ENCODE assay signal across 11 cellular contexts in the genomic region with DNA sequence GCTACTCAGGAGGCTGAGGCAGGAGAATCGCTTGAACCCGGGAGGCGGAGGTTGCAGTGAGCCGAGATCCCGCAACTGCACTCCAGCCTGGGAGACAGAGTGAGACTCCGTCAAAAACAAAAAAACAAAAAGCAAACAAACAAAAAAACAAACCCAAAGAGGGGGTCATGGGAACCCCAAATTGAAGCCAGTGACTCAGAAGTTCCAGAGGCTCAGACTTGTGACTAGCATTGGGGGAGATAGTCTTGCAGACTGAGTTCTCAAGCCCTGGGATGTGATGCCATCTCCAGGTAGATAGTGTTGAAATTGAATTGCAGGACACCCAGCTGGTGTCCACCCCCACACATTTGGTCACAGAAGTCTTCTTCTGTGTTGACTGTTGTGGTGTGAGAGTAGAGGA. TPM values are rescaled to one million over a fixed set of nuclear protein-coding genes. Genes with fewer than 3 reads are reported as not detected.
A peak's percentile ranks its signal among the peaks of the same experiment; 100 is the strongest.
DNase-seq lines count a peak whose midpoint lies in the region; ATAC-seq, FAIRE-seq and TF ChIP-seq lines count a peak whose summit lies in the region.
"Had no signal": no experiment of that assay in that cellular context is flagged by ENCODE, and none has a peak within 500 bp of the region (broad histone marks: within the 10 kb centered on the region; RNA-seq: fewer than 3 reads in every experiment).

No MANE protein-coding gene starts in this region.

- no peaks in the 10 kb centered on the region for H3K27me3 ChIP-seq in CD4-positive, CD25-positive, alpha-beta regulatory T cell (ENCODE audit: control insufficient read depth, insufficient read depth, low read length)
- H3K27me3 ChIP-seq in K562 (ENCODE audit: control insufficient read depth in 2 of 2, insufficient read depth in 2 of 2, low read length in 2 of 2): no peaks in the 10 kb centered on the region
- H3K27me3 ChIP-seq in lower lobe of right lung (ENCODE audit: low read depth): no peaks in the 10 kb centered on the region
- H3K27me3 ChIP-seq: neutrophil had no signal

- H3K79me2 ChIP-seq in K562 (ENCODE audit: control insufficient read depth, insufficient read depth, low read length): no peaks in the 10 kb centered on the region

- CTCF ChIA-PET in K562 (lab: Yijun Ruan, JAX; ENCODE audit: low intra/inter-chr PET ratio): interaction anchor here (0.6 kb wide), 1 partner anchor 32 kb away, joined by 3 read pairs; no protein-coding TSS in a partner anchor

- H3K27ac Mint-ChIP-seq in CD4-positive, CD25-positive, alpha-beta regulatory T cell: peak overlapping the region in 2 of 3 donors; percentile 3 to 72
- no peak overlapping the region for H3K27ac Mint-ChIP-seq in progenitor cell of endocrine pancreas

- H4K20me1 ChIP-seq in K562 (replicated peaks; ENCODE audit: control insufficient read depth, insufficient read depth, low read length): no peaks in the 10 kb centered on the region

- H3K9ac ChIP-seq in K562 (ENCODE audit: insufficient read depth in 1 of 2, low read depth in 2 of 2, low read length in 2 of 2): no peak overlapping the region

- TF ChIP-seq CTCF in K562 (IDR thresholded peaks at IDR 0.05 in 2 of 3, conservative IDR thresholded peaks at IDR 0.05 in 1 of 3; ENCODE audit: insufficient read depth in 2 of 3, low read depth in 1 of 3, low read length in 3 of 3) (peak in 1 of 3 experiments; percentile 49; a peak in 2 of 6 replicates), lower lobe of right lung (IDR thresholded peaks at IDR 0.05) (no peak), progenitor cell of endocrine pancreas (IDR thresholded peaks at IDR 0.05; ENCODE audit: unreplicated experiment) (no peak)

- H3K4me2 ChIP-seq in K562 (ENCODE audit: insufficient read depth, low read length): no peak overlapping the region

- H3K27me3 Mint-ChIP-seq in CD4-positive, CD25-positive, alpha-beta regulatory T cell: peaks cover 10% of the 10 kb centered on the region
- no peaks in the 10 kb centered on the region for H3K27me3 Mint-ChIP-seq in progenitor cell of endocrine pancreas

- no TSS peak for BruUV-seq in K562 (replicated peaks; lab: Mats Ljungman, UMichigan)

- 68% methylated on average over 6 of the region's 6 CpGs for WGBS in K562 (ENCODE audit: insufficient coverage, low coverage, missing lambda C conversion rate)

- no peak overlapping the region for H2AFZ ChIP-seq in K562 (ENCODE audit: low read depth, low read length)

- POLR2A ChIA-PET in K562 (lab: Yijun Ruan, JAX): interaction anchor here (0.6 kb wide), 1 partner anchor 43 kb away, joined by 3 read pairs; no protein-coding TSS in a partner anchor

- H3K4me3 ChIP-seq in CD4-positive, CD25-positive, alpha-beta regulatory T cell (ENCODE audit: low read depth, low read length): no peak overlapping the region
- H3K4me3 ChIP-seq in K562: no peak overlapping the region
- no peak overlapping the region for H3K4me3 ChIP-seq in lower lobe of right lung

- peaks cover 14 to 33% (median 16%) of the 10 kb centered on the region in 4 donors for H3K4me1 Mint-ChIP-seq in CD4-positive, CD25-positive, alpha-beta regulatory T cell
- no peaks in the 10 kb centered on the region for H3K4me1 Mint-ChIP-seq in progenitor cell of endocrine pancreas (ENCODE audit: low read depth)

- intact Hi-C loops in K562 (cut with micrococcal nuclease): loop anchor here (10.0 kb wide), 1 partner anchor 49 kb away; no protein-coding TSS in a partner anchor
- intact Hi-C loops in lower lobe of right lung (cut with DNase I): no loop called here

- DNase-seq in CD4-positive, CD25-positive, alpha-beta regulatory T cell: no peak
- DNase-seq in M059J (ENCODE audit: low read depth) (peak; percentile 91), K562 (ENCODE audit: extremely low read depth in 1 of 4, low spot score in 3 of 4) (peak in 1 of 4 experiments; percentile 47), lower lobe of right lung (no peak), SIG-M5 treated with dmso at 0.1 percent for 504 hours (lab: John Stamatoyannopoulos, UW; ENCODE audit: unreplicated experiment) (no peak), progenitor cell of endocrine pancreas (ENCODE audit: low spot score, unreplicated experiment) (no peak)
- DNase-seq: NCI-H187 treated with DMSO at 0.1 percent for 48 hours had no signal

- no peak overlapping the region for H3K27ac ChIP-seq in CD4-positive, CD25-positive, alpha-beta regulatory T cell (ENCODE audit: insufficient read depth, low read length, poor library complexity, severe bottlenecking)
- H3K27ac ChIP-seq in K562 (ENCODE audit: extremely low read depth, low read depth, low read length) (no peak overlapping the region), lower lobe of right lung (peak overlapping the region; percentile 43)
- H3K27ac ChIP-seq: neutrophil had no signal

- no peaks in the 10 kb centered on the region for H3K36me3 ChIP-seq in CD4-positive, CD25-positive, alpha-beta regulatory T cell (ENCODE audit: control insufficient read depth, insufficient read depth, low read length)
- no peaks in the 10 kb centered on the region for H3K36me3 ChIP-seq in K562 (ENCODE audit: control insufficient read depth, insufficient read depth, low read length)
- no peaks in the 10 kb centered on the region for H3K36me3 ChIP-seq in lower lobe of right lung
- H3K36me3 ChIP-seq: neutrophil had no signal

- no peaks in the 10 kb centered on the region for H3K9me1 ChIP-seq in K562 (ENCODE audit: control insufficient read depth, insufficient read depth, low read length)

- no peak for ATAC-seq in CD4-positive, CD25-positive, alpha-beta regulatory T cell (ENCODE audit: low read depth in 2 of 2)
- peak; percentile 50 for ATAC-seq in K562
- ATAC-seq in lower lobe of right lung: peak in 1 of 2 donors; percentile 9
- no peak for ATAC-seq in HG03439 (IDR thresholded peaks at IDR 0.05; ENCODE audit: unreplicated experiment)
- no peak for ATAC-seq in HG03135 (IDR thresholded peaks at IDR 0.05; ENCODE audit: unreplicated experiment)

- TF ChIP-seq RAD21 in K562 (CRISPR knock-in tag; conservative IDR thresholded peaks at IDR 0.05 in 1 of 2, IDR thresholded peaks at IDR 0.05 in 1 of 2): peak in 1 of 2 experiments; percentile 45; a peak in 1 of 4 replicates

- peaks cover 0 to 2% (median 0%) of the 10 kb centered on the region in 7 donors for H3K9me3 Mint-ChIP-seq in CD4-positive, CD25-positive, alpha-beta regulatory T cell
- H3K9me3 Mint-ChIP-seq in progenitor cell of endocrine pancreas (ENCODE audit: low read depth): no peaks in the 10 kb centered on the region

- TF ChIP-seq POLR2A in K562 (conservative IDR thresholded peaks at IDR 0.05): no peak

- no peaks in the 10 kb centered on the region for H3K36me3 Mint-ChIP-seq in CD4-positive, CD25-positive, alpha-beta regulatory T cell
- H3K36me3 Mint-ChIP-seq in progenitor cell of endocrine pancreas (ENCODE audit: insufficient read depth): peaks cover 1% of the 10 kb centered on the region

- TF ChIP-seq EP300 in K562 (IDR thresholded peaks at IDR 0.05; ENCODE audit: low read length): no peak

- no peak for FAIRE-seq in K562 (lab: Jason Lieb, UNC)

- peaks cover 15% of the 10 kb centered on the region for H3K4me1 ChIP-seq in CD4-positive, CD25-positive, alpha-beta regulatory T cell (ENCODE audit: control insufficient read depth, insufficient read depth, low read length, poor library complexity, severe bottlenecking)
- H3K4me1 ChIP-seq in K562 (replicated peaks in 1 of 2; ENCODE audit: control insufficient read depth in 2 of 2, insufficient read depth in 2 of 2, low read length in 2 of 2) (peaks cover 9 to 16% of the 10 kb centered on the region in 2 experiments), lower lobe of right lung (peaks cover 14% of the 10 kb centered on the region)

- H3K9me3 ChIP-seq in CD4-positive, CD25-positive, alpha-beta regulatory T cell (ENCODE audit: control insufficient read depth in 2 of 2, low read length in 2 of 2): no peaks in the 10 kb centered on the region
- H3K9me3 ChIP-seq in K562 (replicated peaks; ENCODE audit: control insufficient read depth, insufficient read depth, low read depth, low read length) (peaks cover 6% of the 10 kb centered on the region), lower lobe of right lung (no peaks in the 10 kb centered on the region)
- H3K9me3 ChIP-seq: neutrophil had no signal

- H3K4me3 Mint-ChIP-seq in CD4-positive, CD25-positive, alpha-beta regulatory T cell: no peak overlapping the region
- H3K4me3 Mint-ChIP-seq in progenitor cell of endocrine pancreas (ENCODE audit: low read depth): no peak overlapping the region

- in situ Hi-C loops in K562 (cut with MboI): no loop called here

RNA-seq across cellular contexts. Expression of gene ENO1, which starts 24.9 kb away (rescaled TPM):
- total RNA-seq in CD4-positive, CD25-positive, alpha-beta regulatory T cell: 353 TPM
- polyA plus RNA-seq in CD4-positive, CD25-positive, alpha-beta regulatory T cell: 1,000 to 10,000 TPM in 3 of 4 donors, 100 to 1,000 TPM in 1; 913 to 1,094 (median 1,059) TPM
- total RNA-seq in M059J (2014; rRNA removed; shearing (Covaris generic)): 3,081 and 3,852 TPM in 2 replicates
- total RNA-seq in K562 (2011; cell fraction: chromatin; rRNA removed; ENCODE audit: low replicate concordance): 790 and 1,193 TPM in 2 replicates
- 1,022 and 1,050 TPM in 2 replicates for total RNA-seq in K562 (2011; cell fraction: nucleolus; rRNA removed)
- total RNA-seq in K562 (2011; cell fraction: nucleoplasm; rRNA removed): 987 and 1,019 TPM in 2 replicates
- total RNA-seq in K562 (2014; rRNA removed): 2,617 and 2,757 TPM in 2 replicates
- total RNA-seq in K562 (2014; rRNA removed; fragmentation: Illumina TruSeq; extraction: Trizol): 2,118 and 2,410 TPM in 2 replicates
- 2,997 and 3,044 TPM in 2 replicates for total RNA-seq in K562 (2015; rRNA removed; fragmentation: Illumina TruSeq; extraction: Trizol)
- 2,642 and 2,717 TPM in 2 replicates for total RNA-seq in K562 (2021)
- polyA plus RNA-seq in K562 (2011; rRNA removed): 3,253 and 3,807 TPM in 2 replicates
- polyA plus RNA-seq in K562 (2011; cell fraction: cytosol; rRNA removed): 3,902 and 3,930 TPM in 2 replicates
- polyA plus RNA-seq in K562 (2011; cell fraction: nucleus; rRNA removed): 1,435 and 2,014 TPM in 2 replicates
- 2,677 and 3,119 TPM in 2 replicates for polyA plus RNA-seq in K562 (2012)
- polyA plus RNA-seq in K562 (2014; fragmentation: Illumina TruSeq; extraction: Trizol): 2,868 and 3,193 TPM in 2 replicates
- polyA plus RNA-seq in K562 (2014; fragmentation: Nextera tagmentation; extraction: Ambion mirVana): 1,000 to 10,000 TPM; 6,249 to 7,472 TPM
- polyA plus RNA-seq in K562 (2014; rRNA removed): 2,249 and 2,310 TPM in 2 replicates
- 3,327 and 3,913 TPM in 2 replicates for polyA minus RNA-seq in K562 (2011; rRNA and poly(A)+ RNA removed)
- polyA minus RNA-seq in K562 (2011; cell fraction: cytosol; rRNA and poly(A)+ RNA removed): 2,697 and 3,181 TPM in 2 replicates
- polyA minus RNA-seq in K562 (2011; cell fraction: nucleus; rRNA and poly(A)+ RNA removed): 390 and 803 TPM in 2 replicates
- total RNA-seq in lower lobe of right lung: 580 TPM
- total RNA-seq in progenitor cell of endocrine pancreas: 444 and 493 TPM in 2 replicates

RNA-seq across cellular contexts. Expression of gene CA6, which starts 42.3 kb away (rescaled TPM):
- total RNA-seq in CD4-positive, CD25-positive, alpha-beta regulatory T cell: not detected
- polyA plus RNA-seq in CD4-positive, CD25-positive, alpha-beta regulatory T cell: under 1 TPM in 2 of 4 donors, not detected in 2; 0.41 to 0.61 TPM
- not detected in 2 replicates for total RNA-seq in M059J (2014; rRNA removed; shearing (Covaris generic))
- not detected in 2 replicates for total RNA-seq in K562 (2011; cell fraction: chromatin; rRNA removed; ENCODE audit: low replicate concordance)
- total RNA-seq in K562 (2011; cell fraction: nucleolus; rRNA removed): not detected in 2 replicates
- not detected in 2 replicates for total RNA-seq in K562 (2011; cell fraction: nucleoplasm; rRNA removed)
- total RNA-seq in K562 (2014; rRNA removed) (not detected in 2 replicates), K562 (2014; rRNA removed; fragmentation: Illumina TruSeq; extraction: Trizol) (not detected in 2 replicates), K562 (2015; rRNA removed; fragmentation: Illumina TruSeq; extraction: Trizol) (not detected in 2 replicates), K562 (2021) (not detected in 2 replicates), lower lobe of right lung (not detected), progenitor cell of endocrine pancreas (not detected in 2 replicates)
- polyA plus RNA-seq in K562 (2011; rRNA removed) (not detected in 2 replicates), K562 (2014; fragmentation: Illumina TruSeq; extraction: Trizol) (not detected in 2 replicates), K562 (2014; fragmentation: Nextera tagmentation; extraction: Ambion mirVana) (not detected), K562 (2014; rRNA removed) (not detected in 2 replicates)
- not detected in 2 replicates for polyA plus RNA-seq in K562 (2011; cell fraction: cytosol; rRNA removed)
- polyA plus RNA-seq in K562 (2011; cell fraction: nucleus; rRNA removed): not detected in 2 replicates
- polyA plus RNA-seq in K562 (2012): not detected in 2 replicates
- not detected in 2 replicates for polyA minus RNA-seq in K562 (2011; rRNA and poly(A)+ RNA removed)
- polyA minus RNA-seq in K562 (2011; cell fraction: cytosol; rRNA and poly(A)+ RNA removed): not detected in 2 replicates
- polyA minus RNA-seq in K562 (2011; cell fraction: nucleus; rRNA and poly(A)+ RNA removed): not detected in 2 replicates
- total RNA-seq: Daoy had no signal
